Comparison of ENCODE assay signal across 16 cellular contexts in genomic region chr2:54946220-54946568, GRCh38.
A peak's percentile ranks its signal among the peaks of the same experiment; 100 is the strongest.
DNase-seq lines count a peak whose midpoint lies in the region; ATAC-seq and TF ChIP-seq lines count a peak whose summit lies in the region.
"Had no signal": no experiment of that assay in that cellular context is flagged by ENCODE, and none has a peak within 500 bp of the region (broad histone marks: within the 10 kb centered on the region; RNA-seq: fewer than 3 reads in every experiment).

No MANE protein-coding gene starts in this region.

- no peak overlapping the region for H4K91ac ChIP-seq in neuronal stem cell (ENCODE audit: low read depth, low read length, poor library complexity)

- H3K4me1 Mint-ChIP-seq in activated T-cell treated with anti-CD3 and anti-CD28 coated beads, Interleukin-2, amount 50 U/mL, for 72 hours (ENCODE audit: low read depth) = peaks cover 15% of the 10 kb centered on the region
- H3K4me1 Mint-ChIP-seq in endodermal cell = peaks cover 30% of the 10 kb centered on the region

- H2AFZ ChIP-seq in neuronal stem cell (ENCODE audit: low read length) = peak overlapping the region; percentile 46

- no peak overlapping the region for H3K4me2 ChIP-seq in neuronal stem cell (ENCODE audit: insufficient read depth, low read length, poor library complexity, severe bottlenecking)

- peak overlapping the region; percentile 20 for H2AK5ac ChIP-seq in neuronal stem cell (ENCODE audit: low read depth, low read length)

- H3K36me3 ChIP-seq in endodermal cell (ENCODE audit: control insufficient read depth, insufficient read depth, low read length) = no peaks in the 10 kb centered on the region
- no peaks in the 10 kb centered on the region for H3K36me3 ChIP-seq in neuronal stem cell (replicated peaks in 1 of 2; ENCODE audit: control insufficient read depth in 2 of 2, insufficient read depth in 2 of 2, low read length in 2 of 2)
- no peaks in the 10 kb centered on the region for H3K36me3 ChIP-seq in tibial artery
- H3K36me3 ChIP-seq in testis (ENCODE audit: low read depth, missing control alignments) = no peaks in the 10 kb centered on the region
- H3K36me3 ChIP-seq: SJCRH30 had no signal

- intact Hi-C loops in tibial artery (cut with DNase I; ENCODE audit: low total_unique reads) (no loop called here), testis (cut with DNase I; ENCODE audit: low total_unique reads) (no loop called here)

- peak overlapping the region; percentile 24 for H3K27ac Mint-ChIP-seq in activated T-cell treated with anti-CD3 and anti-CD28 coated beads, Interleukin-2, amount 50 U/mL, for 72 hours
- H3K27ac Mint-ChIP-seq in endodermal cell = peak overlapping the region; percentile 75
- H3K27ac Mint-ChIP-seq: stimulated activated naive CD8-positive, alpha-beta T cell treated with anti-CD3 and anti-CD28 coated beads, Interleukin-15, Interleukin-2, amounts not matched to agents 100 ng/mL and 50 ng/mL, for 24 hours had no signal

- H3K4ac ChIP-seq in neuronal stem cell (ENCODE audit: low read length) = no peak overlapping the region

- no peak for TF ChIP-seq POLR2A in testis (IDR thresholded peaks at IDR 0.05)

- H3K23ac ChIP-seq in neuronal stem cell (ENCODE audit: low read depth, low read length, poor library complexity) = no peak overlapping the region

- no peak overlapping the region for H3K14ac ChIP-seq in neuronal stem cell (ENCODE audit: low read length)

- no peak overlapping the region for H2BK5ac ChIP-seq in neuronal stem cell (ENCODE audit: low read length)

- H3K79me1 ChIP-seq in neuronal stem cell (ENCODE audit: low read depth, low read length) = no peaks in the 10 kb centered on the region

- no peaks in the 10 kb centered on the region for H3K9me3 ChIP-seq in endodermal cell (ENCODE audit: control insufficient read depth, low read length)
- no peaks in the 10 kb centered on the region for H3K9me3 ChIP-seq in neuronal stem cell (replicated peaks in 1 of 2; ENCODE audit: control insufficient read depth in 2 of 2, insufficient read depth in 1 of 2, low read depth in 1 of 2, low read length in 2 of 2)
- H3K9me3 ChIP-seq in tibial artery = no peaks in the 10 kb centered on the region
- H3K9me3 ChIP-seq in testis = no peaks in the 10 kb centered on the region
- H3K9me3 ChIP-seq: SJCRH30 had no signal

- H3K27me3 ChIP-seq in endodermal cell (ENCODE audit: control insufficient read depth, insufficient read depth, low read length, poor library complexity, severe bottlenecking) = no peaks in the 10 kb centered on the region
- no peaks in the 10 kb centered on the region for H3K27me3 ChIP-seq in neuronal stem cell (ENCODE audit: control insufficient read depth in 3 of 3, insufficient read depth in 3 of 3, low read depth in 1 of 3, low read length in 3 of 3)
- H3K27me3 ChIP-seq in tibial artery = no peaks in the 10 kb centered on the region
- H3K27me3 ChIP-seq in testis = no peaks in the 10 kb centered on the region
- H3K27me3 ChIP-seq: SJCRH30 had no signal

- H3K4me1 ChIP-seq in endodermal cell (ENCODE audit: control insufficient read depth, insufficient read depth, low read length) (peaks cover 6% of the 10 kb centered on the region), neuronal stem cell (ENCODE audit: control insufficient read depth in 2 of 2, insufficient read depth in 1 of 2, low read depth in 1 of 2, low read length in 2 of 2) (peaks cover 17 to 24% of the 10 kb centered on the region in 2 donors), tibial artery (peaks cover 0 to 12% (median 9%) of the 10 kb centered on the region in 4 donors), testis (peaks cover 10% of the 10 kb centered on the region)
- H3K4me1 ChIP-seq: SJCRH30 had no signal

- no peak overlapping the region for H2BK120ac ChIP-seq in neuronal stem cell (ENCODE audit: low read depth, low read length)

- H3K27ac ChIP-seq in endodermal cell (ENCODE audit: low read depth, low read length) = no peak overlapping the region
- no peak overlapping the region for H3K27ac ChIP-seq in neuronal stem cell (replicated peaks; ENCODE audit: low read length)
- peak overlapping the region; percentile 23 to 39 for H3K27ac ChIP-seq in tibial artery
- H3K27ac ChIP-seq in testis = peak overlapping the region in 1 of 2 donors; percentile 59
- H3K27ac ChIP-seq: HL-60, SJCRH30 had no signal

- no peak for ATAC-seq in activated T-cell treated with anti-CD3 and anti-CD28 coated beads, Interleukin-2, amount 50 U/mL, for 72 hours (replicated peaks in 1 of 2)
- no peak for ATAC-seq in GM21390 (IDR thresholded peaks at IDR 0.05; ENCODE audit: unreplicated experiment)

- H3K27me3 Mint-ChIP-seq in activated T-cell treated with anti-CD3 and anti-CD28 coated beads, Interleukin-2, amount 50 U/mL, for 72 hours (ENCODE audit: low read depth) = no peaks in the 10 kb centered on the region
- H3K27me3 Mint-ChIP-seq in endodermal cell (ENCODE audit: insufficient read depth) = no peaks in the 10 kb centered on the region
- H3K27me3 Mint-ChIP-seq: stimulated activated naive CD8-positive, alpha-beta T cell treated with anti-CD3 and anti-CD28 coated beads, Interleukin-15, Interleukin-2, amounts not matched to agents 100 ng/mL and 50 ng/mL, for 24 hours had no signal

- H3K9ac ChIP-seq in endodermal cell (ENCODE audit: extremely low read depth, low read length, poor library complexity, severe bottlenecking) (no peak overlapping the region), neuronal stem cell (ENCODE audit: low read depth, low read length, poor library complexity) (no peak overlapping the region)

- DNase-seq in activated T-cell treated with anti-CD3 and anti-CD28 coated beads, Interleukin-2, amount 50 U/mL, for 72 hours = no peak
- DNase-seq in activated T-cell treated with anti-CD3 and anti-CD28 coated beads, Interleukin-2, amount 50 U/mL, for 1 hour = no peak
- DNase-seq in endodermal cell (no peak), neuronal stem cell (ENCODE audit: low spot score) (no peak), tibial artery (no peak), testis (no peak), NCI-H1930 (lab: John Stamatoyannopoulos, UW) (no peak)
- DNase-seq: 8988T; activated naive CD4-positive, alpha-beta T cell treated with Interleukin-2 at 50 U/mL for 16 hours; cerebellar nuclear complex; COR-L47; NCI-H2081; SJCRH30 had no signal

- TF ChIP-seq CTCF in endodermal cell (conservative IDR thresholded peaks at IDR 0.05) = no peak
- TF ChIP-seq CTCF in tibial artery (IDR thresholded peaks at IDR 0.05) = no peak
- no peak for TF ChIP-seq CTCF in testis (IDR thresholded peaks at IDR 0.05)

- H3K4me3 ChIP-seq in endodermal cell (ENCODE audit: low read length) = no peak overlapping the region
- no peak overlapping the region for H3K4me3 ChIP-seq in neuronal stem cell (ENCODE audit: low read length in 2 of 2)
- H3K4me3 ChIP-seq in tibial artery = no peak overlapping the region
- H3K4me3 ChIP-seq in testis = no peak overlapping the region
- H3K4me3 ChIP-seq: SJCRH30 had no signal

- H2BK15ac ChIP-seq in neuronal stem cell (ENCODE audit: low read length) = no peak overlapping the region

- peaks cover 0 to 2% of the 10 kb centered on the region in 2 donors for H3K36me3 Mint-ChIP-seq in activated T-cell treated with anti-CD3 and anti-CD28 coated beads, Interleukin-2, amount 50 U/mL, for 72 hours (ENCODE audit: insufficient read depth in 2 of 2)
- H3K36me3 Mint-ChIP-seq in endodermal cell (ENCODE audit: low read depth) = peaks cover 2% of the 10 kb centered on the region

- no peak overlapping the region for H3K4me3 Mint-ChIP-seq in activated T-cell treated with anti-CD3 and anti-CD28 coated beads, Interleukin-2, amount 50 U/mL, for 72 hours
- H3K4me3 Mint-ChIP-seq in endodermal cell = no peak overlapping the region
- H3K4me3 Mint-ChIP-seq: stimulated activated naive CD8-positive, alpha-beta T cell treated with anti-CD3 and anti-CD28 coated beads, Interleukin-15, Interleukin-2, amounts not matched to agents 100 ng/mL and 50 ng/mL, for 24 hours had no signal

- WGBS in endodermal cell (ENCODE audit: insufficient coverage in 1 of 2, insufficient read length in 1 of 2), 2 experiments = 80 to 82% methylated on average over 2 to 4 of the region's 4 CpGs
- no CpG with 5 or more reads among the region's 4 CpGs for WGBS in neuronal stem cell (ENCODE audit: extremely low coverage in 2 of 2, insufficient read length in 2 of 2, insufficient replicate concordance in 1 of 2), 2 donors
- 58 to 77% methylated on average over 4 of the region's 4 CpGs for WGBS in testis, 2 donors

- no peaks in the 10 kb centered on the region for H3K9me3 Mint-ChIP-seq in activated T-cell treated with anti-CD3 and anti-CD28 coated beads, Interleukin-2, amount 50 U/mL, for 72 hours
- peaks cover 7% of the 10 kb centered on the region for H3K9me3 Mint-ChIP-seq in endodermal cell
- H3K9me3 Mint-ChIP-seq: stimulated activated naive CD8-positive, alpha-beta T cell treated with anti-CD3 and anti-CD28 coated beads, Interleukin-15, Interleukin-2, amounts not matched to agents 100 ng/mL and 50 ng/mL, for 24 hours had no signal

- H2BK12ac ChIP-seq in neuronal stem cell (ENCODE audit: low read length) = no peak overlapping the region

- H3K18ac ChIP-seq in neuronal stem cell (ENCODE audit: low read length) = peak overlapping the region; percentile 15

- H4K8ac ChIP-seq in neuronal stem cell (ENCODE audit: low read depth, low read length) = no peak overlapping the region

Comparison
In these comparisons a context has a peak if more than half of its experiments do, and no peak if none do; other contexts are left out.
1. H3K27ac ChIP-seq: peak in tibial artery (2 of 2); none in endodermal cell (single experiment) and neuronal stem cell (single experiment).